Comparison of ENCODE assay signal across 11 cellular contexts in the genomic region with DNA sequence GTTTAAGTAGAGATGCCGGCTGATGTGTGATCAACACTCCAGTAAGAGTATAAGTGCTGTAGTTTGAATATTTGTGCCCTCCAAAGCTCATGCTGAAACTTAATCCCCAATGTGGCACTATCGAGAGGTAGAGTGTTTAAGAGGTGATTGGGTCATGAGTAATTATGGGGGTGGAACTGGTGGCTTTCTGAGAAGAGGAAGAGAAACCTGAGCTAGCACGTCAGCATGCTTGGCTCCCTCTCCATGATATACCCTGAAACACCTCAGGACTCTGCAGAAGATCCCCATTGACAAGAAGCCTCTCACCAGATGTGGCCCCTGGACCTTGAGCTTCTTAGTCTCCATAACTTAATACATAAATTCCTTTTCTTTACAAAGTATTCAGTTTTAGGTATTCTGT.
DNase-seq lines count a peak whose midpoint lies in the region; ATAC-seq and TF ChIP-seq lines count a peak whose summit lies in the region.
"Had no signal": no experiment of that assay in that cellular context is flagged by ENCODE, and none has a peak within 500 bp of the region (broad histone marks: within the 10 kb centered on the region; RNA-seq: fewer than 3 reads in every experiment).

No MANE protein-coding gene starts in this region.

- H3K79me2 ChIP-seq in OCI-LY3 (ENCODE audit: low read length) (no peaks in the 10 kb centered on the region), GM23338 (replicated peaks; ENCODE audit: insufficient read depth) (no peaks in the 10 kb centered on the region)

- H3K27ac Mint-ChIP-seq in GM23338 = no peak overlapping the region
- H3K27ac Mint-ChIP-seq: nephron progenitor cell had no signal

- 0 out of 3 replicates have a peak, but pooled peaks cover 2% of the 10 kb centered on the region for H3K36me3 Mint-ChIP-seq in GM23338 (ENCODE audit: low read depth)

- ATAC-seq in GM18520 (IDR thresholded peaks at IDR 0.05; ENCODE audit: unreplicated experiment) (peak; percentile 95), GM21576 (IDR thresholded peaks at IDR 0.05; ENCODE audit: unreplicated experiment) (peak; percentile 99), HG03354 (IDR thresholded peaks at IDR 0.05; ENCODE audit: poor library complexity, severe bottlenecking, unreplicated experiment) (peak; percentile 94), GM23338 (no peak)
- ATAC-seq: Panc1 had no signal

- no peaks in the 10 kb centered on the region for H3F3A ChIP-seq in GM23338 (replicated peaks; ENCODE audit: low read depth)

- peak overlapping the region; percentile 27 for H3K9ac ChIP-seq in OCI-LY3 (ENCODE audit: low read length)

- peaks cover 7% of the 10 kb centered on the region; the same call in 2 of the 3 replicates for H3K9me3 Mint-ChIP-seq in GM23338

- H3K27me3 Mint-ChIP-seq in GM23338 (ENCODE audit: insufficient read depth, low read depth, poor library complexity) = no peaks in the 10 kb centered on the region

- H3K4me3 ChIP-seq in OCI-LY3 (ENCODE audit: low read length) = peak overlapping the region; percentile 50
- no peak overlapping the region for H3K4me3 ChIP-seq in GM23338

- no peaks in the 10 kb centered on the region for H3K9me3 ChIP-seq in OCI-LY3 (ENCODE audit: insufficient read depth, low read length)

- H3K4me2 ChIP-seq in OCI-LY3 (ENCODE audit: low read length) (peak overlapping the region; percentile 74), GM23338 (no peak overlapping the region)

- H2AFZ ChIP-seq in OCI-LY3 (ENCODE audit: low read depth, low read length) = peak overlapping the region; percentile 51; the same call in 1 of the 2 replicates
- H2AFZ ChIP-seq in GM23338 = no peak overlapping the region

- no peaks in the 10 kb centered on the region for H3K4me1 Mint-ChIP-seq in GM23338

- H3K27me3 ChIP-seq in OCI-LY3 (ENCODE audit: low read depth, low read length) = no peaks in the 10 kb centered on the region
- H3K27me3 ChIP-seq in GM23338 (ENCODE audit: insufficient read depth) = no peaks in the 10 kb centered on the region

- H3K4me1 ChIP-seq in OCI-LY3 (ENCODE audit: low read length) (peaks cover 23% of the 10 kb centered on the region), GM23338 (ENCODE audit: insufficient read depth) (no peaks in the 10 kb centered on the region)

- DNase-seq in epidermal melanocyte (ENCODE audit: insufficient read length, low spot score) = no peak
- DNase-seq in cerebellar nuclear complex (lab: John Stamatoyannopoulos, UW) = no peak
- DNase-seq in NCI-H1105 (lab: John Stamatoyannopoulos, UW) = no peak
- no peak for DNase-seq in GM23338 (ENCODE audit: low spot score)
- DNase-seq: hypothalamus, nephron progenitor cell had no signal

- no peak for TF ChIP-seq CTCF in OCI-LY3 (IDR thresholded peaks at IDR 0.05; ENCODE audit: low read depth, low read length)
- TF ChIP-seq CTCF in GM23338 (conservative IDR thresholded peaks at IDR 0.05; ENCODE audit: low read depth in 2 of 2) = no peak

- H3K36me3 ChIP-seq in OCI-LY3 (replicated peaks; ENCODE audit: low read depth, low read length) (no peaks in the 10 kb centered on the region), GM23338 (ENCODE audit: insufficient read depth) (no peaks in the 10 kb centered on the region)

- peak overlapping the region; percentile 45 for H3K27ac ChIP-seq in OCI-LY3 (ENCODE audit: low read length)
- no peak overlapping the region for H3K27ac ChIP-seq in GM23338 (ENCODE audit: low read depth)

- H3K4me3 Mint-ChIP-seq in GM23338 = no peak overlapping the region
- H3K4me3 Mint-ChIP-seq: nephron progenitor cell had no signal

- no peaks in the 10 kb centered on the region for H4K20me1 ChIP-seq in OCI-LY3 (ENCODE audit: insufficient read depth, low read length)
- H4K20me1 ChIP-seq in GM23338 (replicated peaks; ENCODE audit: insufficient read depth) = no peaks in the 10 kb centered on the region

- H3K9me2 ChIP-seq in GM23338 (ENCODE audit: insufficient read depth) = peaks cover 8% of the 10 kb centered on the region

TF ChIP-seq in GM23338, 12 proteins besides CTCF, POLR2A, EP300 and RAD21:
- no peak for TF ChIP-seq STAT1 (IDR thresholded peaks at IDR 0.05; ENCODE audit: unreplicated experiment)
- TF ChIP-seq JUNB (IDR thresholded peaks at IDR 0.05; ENCODE audit: unreplicated experiment) = no peak
- no peak for TF ChIP-seq EZH2 (IDR thresholded peaks at IDR 0.05; ENCODE audit: low read depth, unreplicated experiment)
- TF ChIP-seq ZNF114 (CRISPR knock-in tag; IDR thresholded peaks at IDR 0.05) = no peak
- TF ChIP-seq, protein P1, sequence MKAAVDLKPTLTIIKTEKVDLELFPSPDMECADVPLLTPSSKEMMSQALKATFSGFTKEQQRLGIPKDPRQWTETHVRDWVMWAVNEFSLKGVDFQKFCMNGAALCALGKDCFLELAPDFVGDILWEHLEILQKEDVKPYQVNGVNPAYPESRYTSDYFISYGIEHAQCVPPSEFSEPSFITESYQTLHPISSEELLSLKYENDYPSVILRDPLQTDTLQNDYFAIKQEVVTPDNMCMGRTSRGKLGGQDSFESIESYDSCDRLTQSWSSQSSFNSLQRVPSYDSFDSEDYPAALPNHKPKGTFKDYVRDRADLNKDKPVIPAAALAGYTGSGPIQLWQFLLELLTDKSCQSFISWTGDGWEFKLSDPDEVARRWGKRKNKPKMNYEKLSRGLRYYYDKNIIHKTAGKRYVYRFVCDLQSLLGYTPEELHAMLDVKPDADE (IDR thresholded peaks at IDR 0.05) = no peak
- TF ChIP-seq NANOG (IDR thresholded peaks at IDR 0.05; ENCODE audit: borderline replicate concordance) = no peak
- no peak for TF ChIP-seq ZNF331 (CRISPR knock-in tag; IDR thresholded peaks at IDR 0.05; ENCODE audit: low read depth)
- TF ChIP-seq, protein P2, sequence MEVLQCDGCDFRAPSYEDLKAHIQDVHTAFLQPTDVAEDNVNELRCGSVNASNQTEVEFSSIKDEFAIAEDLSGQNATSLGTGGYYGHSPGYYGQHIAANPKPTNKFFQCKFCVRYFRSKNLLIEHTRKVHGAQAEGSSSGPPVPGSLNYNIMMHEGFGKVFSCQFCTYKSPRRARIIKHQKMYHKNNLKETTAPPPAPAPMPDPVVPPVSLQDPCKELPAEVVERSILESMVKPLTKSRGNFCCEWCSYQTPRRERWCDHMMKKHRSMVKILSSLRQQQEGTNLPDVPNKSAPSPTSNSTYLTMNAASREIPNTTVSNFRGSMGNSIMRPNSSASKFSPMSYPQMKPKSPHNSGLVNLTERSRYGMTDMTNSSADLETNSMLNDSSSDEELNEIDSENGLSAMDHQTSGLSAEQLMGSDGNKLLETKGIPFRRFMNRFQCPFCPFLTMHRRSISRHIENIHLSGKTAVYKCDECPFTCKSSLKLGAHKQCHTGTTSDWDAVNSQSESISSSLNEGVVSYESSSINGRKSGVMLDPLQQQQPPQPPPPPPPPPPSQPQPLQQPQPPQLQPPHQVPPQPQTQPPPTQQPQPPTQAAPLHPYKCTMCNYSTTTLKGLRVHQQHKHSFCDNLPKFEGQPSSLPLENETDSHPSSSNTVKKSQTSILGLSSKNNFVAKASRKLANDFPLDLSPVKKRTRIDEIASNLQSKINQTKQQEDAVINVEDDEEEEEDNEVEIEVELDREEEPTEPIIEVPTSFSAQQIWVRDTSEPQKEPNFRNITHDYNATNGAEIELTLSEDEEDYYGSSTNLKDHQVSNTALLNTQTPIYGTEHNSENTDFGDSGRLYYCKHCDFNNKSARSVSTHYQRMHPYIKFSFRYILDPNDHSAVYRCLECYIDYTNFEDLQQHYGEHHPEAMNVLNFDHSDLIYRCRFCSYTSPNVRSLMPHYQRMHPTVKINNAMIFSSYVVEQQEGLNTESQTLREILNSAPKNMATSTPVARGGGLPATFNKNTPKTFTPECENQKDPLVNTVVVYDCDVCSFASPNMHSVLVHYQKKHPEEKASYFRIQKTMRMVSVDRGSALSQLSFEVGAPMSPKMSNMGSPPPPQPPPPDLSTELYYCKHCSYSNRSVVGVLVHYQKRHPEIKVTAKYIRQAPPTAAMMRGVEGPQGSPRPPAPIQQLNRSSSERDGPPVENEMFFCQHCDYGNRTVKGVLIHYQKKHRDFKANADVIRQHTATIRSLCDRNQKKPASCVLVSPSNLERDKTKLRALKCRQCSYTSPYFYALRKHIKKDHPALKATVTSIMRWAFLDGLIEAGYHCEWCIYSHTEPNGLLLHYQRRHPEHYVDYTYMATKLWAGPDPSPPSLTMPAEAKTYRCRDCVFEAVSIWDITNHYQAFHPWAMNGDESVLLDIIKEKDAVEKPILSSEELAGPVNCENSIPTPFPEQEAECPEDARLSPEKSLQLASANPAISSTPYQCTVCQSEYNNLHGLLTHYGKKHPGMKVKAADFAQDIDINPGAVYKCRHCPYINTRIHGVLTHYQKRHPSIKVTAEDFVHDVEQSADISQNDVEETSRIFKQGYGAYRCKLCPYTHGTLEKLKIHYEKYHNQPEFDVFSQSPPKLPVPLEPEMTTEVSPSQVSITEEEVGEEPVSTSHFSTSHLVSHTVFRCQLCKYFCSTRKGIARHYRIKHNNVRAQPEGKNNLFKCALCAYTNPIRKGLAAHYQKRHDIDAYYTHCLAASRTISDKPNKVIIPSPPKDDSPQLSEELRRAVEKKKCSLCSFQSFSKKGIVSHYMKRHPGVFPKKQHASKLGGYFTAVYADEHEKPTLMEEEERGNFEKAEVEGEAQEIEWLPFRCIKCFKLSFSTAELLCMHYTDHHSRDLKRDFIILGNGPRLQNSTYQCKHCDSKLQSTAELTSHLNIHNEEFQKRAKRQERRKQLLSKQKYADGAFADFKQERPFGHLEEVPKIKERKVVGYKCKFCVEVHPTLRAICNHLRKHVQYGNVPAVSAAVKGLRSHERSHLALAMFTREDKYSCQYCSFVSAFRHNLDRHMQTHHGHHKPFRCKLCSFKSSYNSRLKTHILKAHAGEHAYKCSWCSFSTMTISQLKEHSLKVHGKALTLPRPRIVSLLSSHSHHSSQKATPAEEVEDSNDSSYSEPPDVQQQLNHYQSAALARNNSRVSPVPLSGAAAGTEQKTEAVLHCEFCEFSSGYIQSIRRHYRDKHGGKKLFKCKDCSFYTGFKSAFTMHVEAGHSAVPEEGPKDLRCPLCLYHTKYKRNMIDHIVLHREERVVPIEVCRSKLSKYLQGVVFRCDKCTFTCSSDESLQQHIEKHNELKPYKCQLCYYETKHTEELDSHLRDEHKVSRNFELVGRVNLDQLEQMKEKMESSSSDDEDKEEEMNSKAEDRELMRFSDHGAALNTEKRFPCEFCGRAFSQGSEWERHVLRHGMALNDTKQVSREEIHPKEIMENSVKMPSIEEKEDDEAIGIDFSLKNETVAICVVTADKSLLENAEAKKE (CRISPR knock-in tag; IDR thresholded peaks at IDR 0.05) = no peak
